ENCODE assay signal across 7 cellular contexts in genomic region chr1:26744075-26744958, GRCh38. TPM values are rescaled to one million over a fixed set of nuclear protein-coding genes. Genes with fewer than 3 reads are reported as not detected.
DNase-seq lines count a peak whose midpoint lies in the region; ATAC-seq, FAIRE-seq and TF ChIP-seq lines count a peak whose summit lies in the region.

No MANE protein-coding gene starts in this region.

- H3K4me2 ChIP-seq in endothelial cell of umbilical vein (ENCODE audit: insufficient read depth, low read length): peak overlapping the region; percentile 72

- H3K4me1 ChIP-seq in endothelial cell of umbilical vein (ENCODE audit: control insufficient read depth, extremely low read depth, insufficient read depth, low read length) (peaks cover 27% of the 10 kb centered on the region), mucosa of rectum (ENCODE audit: control insufficient read depth in 2 of 2, insufficient read depth in 2 of 2, low read length in 2 of 2) (peaks cover 22 to 27% of the 10 kb centered on the region in 2 donors)

- H3K27me3 ChIP-seq in endothelial cell of umbilical vein (ENCODE audit: control insufficient read depth in 2 of 2, insufficient read depth in 2 of 2, low read length in 2 of 2) (no peaks in the 10 kb centered on the region), mucosa of rectum (ENCODE audit: control insufficient read depth in 2 of 2, insufficient read depth in 2 of 2, low read length in 2 of 2) (no peaks in the 10 kb centered on the region)

- peak overlapping the region; percentile 57 for H3K9ac ChIP-seq in endothelial cell of umbilical vein (replicated peaks; ENCODE audit: extremely low read depth, insufficient read depth, low read length)
- H3K9ac ChIP-seq in mucosa of rectum (ENCODE audit: low read depth in 1 of 2, low read length in 2 of 2): peak overlapping the region in 1 of 2 donors; percentile 7

- CTCF ChIA-PET in endothelial cell of umbilical vein (lab: Charles Lee): interaction anchor here (0.6 to 4.0 kb wide), 11 partner anchors 8 to 274 kb away, joined by 3 to 23 read pairs (median 4); partner anchors contain the start of genes ARID1A and PIGV

- DNase-seq in NCI-H774 (lab: John Stamatoyannopoulos, UW) (peak; percentile 21), endothelial cell of umbilical vein (ENCODE audit: low read depth, low spot score) (peak; percentile 98)
- peak; percentile 29 to 62 (median 57) for DNase-seq in activated CD8-positive, alpha-beta memory T cell treated with anti-CD3 and anti-CD28 coated beads for 48 hours (ENCODE audit: low read depth in 2 of 3, low spot score in 2 of 3)
- peak; percentile 65 to 86 for DNase-seq in stimulated activated effector memory CD8-positive, alpha-beta T cell treated with anti-CD3 and anti-CD28 coated beads, Interleukin-12 subunit alpha, Interleukin-12 subunit beta, amount 100 ng/mL, for 72 hours (ENCODE audit: low spot score in 2 of 2)

- H3K4me3 Mint-ChIP-seq in stimulated activated effector memory CD8-positive, alpha-beta T cell treated with anti-CD3 and anti-CD28 coated beads, Interleukin-12 subunit alpha, Interleukin-12 subunit beta, amount 100 ng/mL, for 72 hours: peak overlapping the region; percentile 65

- H3K4me3 ChIP-seq in endothelial cell of umbilical vein (replicated peaks in 1 of 3; ENCODE audit: insufficient read depth in 1 of 3, low read depth in 1 of 3, low read length in 3 of 3): peak overlapping the region in 1 of 3 experiments; percentile 35
- peak overlapping the region in 1 of 2 donors; percentile 39 for H3K4me3 ChIP-seq in mucosa of rectum (ENCODE audit: low read length in 2 of 2)

- H3K9me3 ChIP-seq in endothelial cell of umbilical vein (replicated peaks; ENCODE audit: control insufficient read depth, insufficient read depth, low read length) (no peaks in the 10 kb centered on the region), mucosa of rectum (ENCODE audit: control insufficient read depth in 2 of 2, low read length in 2 of 2) (no peaks in the 10 kb centered on the region)

- FAIRE-seq in endothelial cell of umbilical vein (lab: Jason Lieb, UNC): peak; percentile 99

- H4K20me1 ChIP-seq in endothelial cell of umbilical vein (replicated peaks; ENCODE audit: control insufficient read depth, extremely low read depth, insufficient read depth, low read length): no peaks in the 10 kb centered on the region

- H3K4me1 Mint-ChIP-seq in stimulated activated effector memory CD8-positive, alpha-beta T cell treated with anti-CD3 and anti-CD28 coated beads, Interleukin-12 subunit alpha, Interleukin-12 subunit beta, amount 100 ng/mL, for 72 hours: peaks cover 75% of the 10 kb centered on the region

- intact Hi-C loops in endothelial cell of umbilical vein (cut with micrococcal nuclease): loop anchor here (1.0 kb wide), 5 partner anchors 8 to 46 kb away; no protein-coding TSS in a partner anchor

- peak; percentile 25 for TF ChIP-seq POLR2A in endothelial cell of umbilical vein (IDR thresholded peaks at IDR 0.05; ENCODE audit: low read depth, low read length)

- no peak overlapping the region for H2AFZ ChIP-seq in endothelial cell of umbilical vein (ENCODE audit: low read depth, low read length)

- H3K9me3 Mint-ChIP-seq in stimulated activated effector memory CD8-positive, alpha-beta T cell treated with anti-CD3 and anti-CD28 coated beads, Interleukin-12 subunit alpha, Interleukin-12 subunit beta, amount 100 ng/mL, for 72 hours: no peaks in the 10 kb centered on the region

- peak overlapping the region; percentile 74 for H3K27ac Mint-ChIP-seq in stimulated activated effector memory CD8-positive, alpha-beta T cell treated with anti-CD3 and anti-CD28 coated beads, Interleukin-12 subunit alpha, Interleukin-12 subunit beta, amount 100 ng/mL, for 72 hours

- BruUV-seq in endothelial cell of umbilical vein (replicated peaks; lab: Mats Ljungman, UMichigan): TSS peak; percentile 90

- H3K27ac ChIP-seq in endothelial cell of umbilical vein (ENCODE audit: insufficient read depth, low read depth, low read length) (peak overlapping the region; percentile 82), mucosa of rectum (ENCODE audit: low read depth in 2 of 2, low read length in 2 of 2) (peak overlapping the region; percentile 66 to 74)

- no peak for TF ChIP-seq CTCF in endothelial cell of umbilical vein (IDR thresholded peaks at IDR 0.05; ENCODE audit: extremely low read depth in 1 of 2, insufficient read depth in 1 of 2, low read depth in 1 of 2, low read length in 2 of 2)

- dilution Hi-C loops in endothelial cell of umbilical vein (cut with MboI; ENCODE audit: extremely low pct_ligation_motif_present, low sequenced_read_pairs): no loop called here

- peaks cover 97% of the 10 kb centered on the region for H3K36me3 Mint-ChIP-seq in stimulated activated effector memory CD8-positive, alpha-beta T cell treated with anti-CD3 and anti-CD28 coated beads, Interleukin-12 subunit alpha, Interleukin-12 subunit beta, amount 100 ng/mL, for 72 hours

- ATAC-seq in GM18858 (IDR thresholded peaks at IDR 0.05; ENCODE audit: unreplicated experiment): peak; percentile 77
- peak; percentile 88 for ATAC-seq in HG02943 (IDR thresholded peaks at IDR 0.05; ENCODE audit: low read depth, unreplicated experiment)
- peak; percentile 97 for ATAC-seq in stimulated activated effector memory CD8-positive, alpha-beta T cell treated with anti-CD3 and anti-CD28 coated beads, Interleukin-12 subunit alpha, Interleukin-12 subunit beta, amount 100 ng/mL, for 72 hours

- H3K79me2 ChIP-seq in endothelial cell of umbilical vein (ENCODE audit: control insufficient read depth, insufficient read depth, low read length): peaks cover 62% of the 10 kb centered on the region

- POLR2A ChIA-PET in endothelial cell of umbilical vein (lab: Charles Lee): interaction anchor here (1.1 to 1.3 kb wide), 2 partner anchors 22 to 46 kb away, joined by 3 to 4 read pairs; no protein-coding TSS in a partner anchor

- H3K9me1 ChIP-seq in endothelial cell of umbilical vein (replicated peaks; ENCODE audit: control insufficient read depth, extremely low read depth, insufficient read depth, low read length): no peaks in the 10 kb centered on the region

- peaks cover 0 to 7% of the 10 kb centered on the region in 2 experiments for H3K36me3 ChIP-seq in endothelial cell of umbilical vein (ENCODE audit: control insufficient read depth in 2 of 2, extremely low read depth in 1 of 2, insufficient read depth in 2 of 2, low read length in 2 of 2)
- peaks cover 33 to 36% of the 10 kb centered on the region in 2 donors for H3K36me3 ChIP-seq in mucosa of rectum (ENCODE audit: control insufficient read depth in 2 of 2, insufficient read depth in 2 of 2, low read length in 2 of 2)

TF ChIP-seq in endothelial cell of umbilical vein, 7 proteins besides CTCF, POLR2A, EP300 and RAD21:
- TF ChIP-seq EZH2 (IDR thresholded peaks at IDR 0.05; ENCODE audit: borderline replicate concordance, low read depth, low read length, severe bottlenecking): no peak
- TF ChIP-seq FOS (IDR thresholded peaks at IDR 0.05; ENCODE audit: borderline replicate concordance, insufficient read depth, low read length): peak; percentile 81
- TF ChIP-seq JUN (IDR thresholded peaks at IDR 0.05; ENCODE audit: borderline replicate concordance, insufficient read depth, insufficient read length, low read depth): peak; percentile 86
- peak; percentile 70 for TF ChIP-seq GATA2 (IDR thresholded peaks at IDR 0.05; ENCODE audit: insufficient read depth, insufficient read length, low read depth, low read length)
- TF ChIP-seq POLR2AphosphoS5 (IDR thresholded peaks at IDR 0.05; ENCODE audit: insufficient read depth, low read depth, low read length): peak; percentile 95
- peak; percentile 61 for TF ChIP-seq MYC (IDR thresholded peaks at IDR 0.05; ENCODE audit: low read depth, low read length)
- TF ChIP-seq MAX (IDR thresholded peaks at IDR 0.05; ENCODE audit: insufficient read depth, insufficient read length): peak; percentile 22

RNA-seq across cellular contexts. Expression of gene PIGV, which starts 43.4 kb away (rescaled TPM):
- 6.0 and 7.5 TPM in 2 replicates for total RNA-seq in endothelial cell of umbilical vein
- 11.9 and 13.3 TPM in 2 replicates for polyA plus RNA-seq in endothelial cell of umbilical vein
- 6.4 and 7.3 TPM in 2 replicates for polyA plus RNA-seq in endothelial cell of umbilical vein (2011; cell fraction: cytosol; rRNA removed)
- 7.5 and 8.7 TPM in 2 replicates for polyA plus RNA-seq in endothelial cell of umbilical vein (2011; cell fraction: nucleus; rRNA removed)
- 4.8 and 5.3 TPM in 2 replicates for polyA plus RNA-seq in endothelial cell of umbilical vein (2012)
- 10.0 and 25.5 TPM in 2 replicates for polyA minus RNA-seq in endothelial cell of umbilical vein
- 11.2 TPM for polyA minus RNA-seq in endothelial cell of umbilical vein (2011; cell fraction: cytosol; rRNA and poly(A)+ RNA removed)
- polyA minus RNA-seq in endothelial cell of umbilical vein (2011; cell fraction: nucleus; rRNA and poly(A)+ RNA removed): 4.7 and 6.8 TPM in 2 replicates

RNA-seq across cellular contexts. Expression of gene ARID1A, which starts 48.5 kb away (rescaled TPM):
- total RNA-seq in endothelial cell of umbilical vein: 67.0 and 77.2 TPM in 2 replicates
- polyA plus RNA-seq in endothelial cell of umbilical vein: 36.9 and 39.0 TPM in 2 replicates
- 33.9 and 37.5 TPM in 2 replicates for polyA plus RNA-seq in endothelial cell of umbilical vein (2011; cell fraction: cytosol; rRNA removed)
- polyA plus RNA-seq in endothelial cell of umbilical vein (2011; cell fraction: nucleus; rRNA removed): 69.0 and 81.0 TPM in 2 replicates
- polyA plus RNA-seq in endothelial cell of umbilical vein (2012): 30.6 and 34.7 TPM in 2 replicates
- 57.2 and 66.1 TPM in 2 replicates for polyA minus RNA-seq in endothelial cell of umbilical vein
- polyA minus RNA-seq in endothelial cell of umbilical vein (2011; cell fraction: cytosol; rRNA and poly(A)+ RNA removed): 22.1 TPM
- polyA minus RNA-seq in endothelial cell of umbilical vein (2011; cell fraction: nucleus; rRNA and poly(A)+ RNA removed): 54.8 and 54.9 TPM in 2 replicates

Comparison
In these comparisons a context has a peak if more than half of its experiments do, and no peak if none do; other contexts are left out.
1. DNase-seq: peak in every context shown above with its lines; median percentile 98 in endothelial cell of umbilical vein; 76 in stimulated activated effector memory CD8-positive, alpha-beta T cell treated with anti-CD3 and anti-CD28 coated beads, Interleukin-12 subunit alpha, Interleukin-12 subunit beta, amount 100 ng/mL, for 72 hours; 57 in activated CD8-positive, alpha-beta memory T cell treated with anti-CD3 and anti-CD28 coated beads for 48 hours; 21 in NCI-H774.